Comparison of ENCODE assay signal across 15 cellular contexts in genomic region chr17:64786337-64786736, GRCh38.
A peak's percentile ranks its signal among the peaks of the same experiment; 100 is the strongest.
DNase-seq lines count a peak whose midpoint lies in the region; ATAC-seq and TF ChIP-seq lines count a peak whose summit lies in the region.
"Had no signal": no experiment of that assay in that cellular context is flagged by ENCODE, and none has a peak within 500 bp of the region (broad histone marks: within the 10 kb centered on the region; RNA-seq: fewer than 3 reads in every experiment).

No MANE protein-coding gene starts in this region.

- H3K27me3 ChIP-seq in RWPE2 (ENCODE audit: insufficient read depth, poor library complexity, severe bottlenecking): no peaks in the 10 kb centered on the region
- peaks cover 16% of the 10 kb centered on the region for H3K27me3 ChIP-seq in GM23338 (ENCODE audit: insufficient read depth)
- H3K27me3 ChIP-seq: upper lobe of right lung had no signal

- H3K9me3 Mint-ChIP-seq in GM23338: no peaks in the 10 kb centered on the region
- H3K9me3 Mint-ChIP-seq: memory B cell; stimulated activated naive CD8-positive, alpha-beta T cell treated with anti-CD3 and anti-CD28 coated beads, Interleukin-15, Interleukin-2, amounts not matched to agents 100 ng/mL and 50 ng/mL, for 24 hours had no signal

- H3F3A ChIP-seq in GM23338 (replicated peaks; ENCODE audit: low read depth): no peaks in the 10 kb centered on the region

- no peak overlapping the region for H3K4me3 Mint-ChIP-seq in GM23338
- H3K4me3 Mint-ChIP-seq: memory B cell; stimulated activated naive CD8-positive, alpha-beta T cell treated with anti-CD3 and anti-CD28 coated beads, Interleukin-15, Interleukin-2, amounts not matched to agents 100 ng/mL and 50 ng/mL, for 24 hours had no signal

- peaks cover 15% of the 10 kb centered on the region for H3K27me3 Mint-ChIP-seq in GM23338 (ENCODE audit: insufficient read depth, low read depth, poor library complexity)
- H3K27me3 Mint-ChIP-seq: memory B cell; stimulated activated naive CD8-positive, alpha-beta T cell treated with anti-CD3 and anti-CD28 coated beads, Interleukin-15, Interleukin-2, amounts not matched to agents 100 ng/mL and 50 ng/mL, for 24 hours had no signal

- H4K20me1 ChIP-seq in GM23338 (replicated peaks; ENCODE audit: insufficient read depth): no peaks in the 10 kb centered on the region

- H3K27ac ChIP-seq in HEK293 (ENCODE audit: extremely low read depth, low read depth, low read length): no peak overlapping the region
- H3K27ac ChIP-seq in RWPE2 (ENCODE audit: poor library complexity, severe bottlenecking): peak overlapping the region; percentile 19
- H3K27ac ChIP-seq in skin epidermis: peak overlapping the region in 12 of 21 experiments; percentile 6 to 63 (median 42)
- H3K27ac ChIP-seq in GM23338 (ENCODE audit: low read depth): no peak overlapping the region
- H3K27ac ChIP-seq: PC-9, SK-N-MC, upper lobe of right lung had no signal

- H3K4me3 ChIP-seq in HEK293 (ENCODE audit: low read depth, low read length) (no peak overlapping the region), RWPE2 (ENCODE audit: severe bottlenecking) (no peak overlapping the region), skin epidermis (peak overlapping the region in 1 of 7 experiments; percentile 2), GM23338 (no peak overlapping the region)
- H3K4me3 ChIP-seq: PC-9, SK-N-MC, upper lobe of right lung had no signal

- no peaks in the 10 kb centered on the region for H3K9me3 ChIP-seq in HEK293 (ENCODE audit: control insufficient read depth, insufficient read depth, low read depth, low read length)
- H3K9me3 ChIP-seq in RWPE2 (ENCODE audit: severe bottlenecking): no peaks in the 10 kb centered on the region
- H3K9me3 ChIP-seq: upper lobe of right lung had no signal

- no peaks in the 10 kb centered on the region for H3K79me2 ChIP-seq in GM23338 (replicated peaks; ENCODE audit: insufficient read depth)

- H2AFZ ChIP-seq in GM23338: no peak overlapping the region
- H2AFZ ChIP-seq: PC-9 had no signal

- no peaks in the 10 kb centered on the region for H3K36me3 Mint-ChIP-seq in GM23338 (ENCODE audit: low read depth)

- ATAC-seq in RWPE2 (ENCODE audit: low read depth) (peak; percentile 61), GM23338 (no peak), HG03520 (IDR thresholded peaks at IDR 0.05; ENCODE audit: unreplicated experiment) (no peak), GM21515 (IDR thresholded peaks at IDR 0.05; ENCODE audit: unreplicated experiment) (no peak)
- ATAC-seq: upper lobe of right lung had no signal

- CTCF ChIA-PET in HEK293 (lab: Yijun Ruan, JAX): interaction anchor here (1.3 kb wide), 1 partner anchor 12 kb away, joined by 3 read pairs; no protein-coding TSS in a partner anchor

- no peaks in the 10 kb centered on the region for H3K4me1 ChIP-seq in HEK293 (ENCODE audit: control insufficient read depth, insufficient read depth, low read length)
- H3K4me1 ChIP-seq in RWPE2 (ENCODE audit: insufficient read depth, poor library complexity, severe bottlenecking): peaks cover 13% of the 10 kb centered on the region
- 0 out of 2 replicates have a peak, but pooled peaks cover 3% of the 10 kb centered on the region for H3K4me1 ChIP-seq in GM23338 (ENCODE audit: insufficient read depth)

- H3K36me3 ChIP-seq in HEK293 (ENCODE audit: control insufficient read depth in 2 of 2, insufficient read depth in 1 of 2, low read length in 2 of 2) (peaks cover 0 to 26% of the 10 kb centered on the region in 2 experiments; a peak in 2 of 3 replicates), RWPE2 (ENCODE audit: low read depth) (peaks cover 7% of the 10 kb centered on the region; the same call in 1 of the 2 replicates), GM23338 (ENCODE audit: insufficient read depth) (no peaks in the 10 kb centered on the region)

- no peak overlapping the region for H3K27ac Mint-ChIP-seq in GM23338
- H3K27ac Mint-ChIP-seq: memory B cell; stimulated activated naive CD8-positive, alpha-beta T cell treated with anti-CD3 and anti-CD28 coated beads, Interleukin-15, Interleukin-2, amounts not matched to agents 100 ng/mL and 50 ng/mL, for 24 hours had no signal

- no peak for TF ChIP-seq CTCF in HEK293 (tag by site-specific recombination; IDR thresholded peaks at IDR 0.05)
- no peak for TF ChIP-seq CTCF in RWPE2 (IDR thresholded peaks at IDR 0.05; ENCODE audit: poor library complexity, severe bottlenecking)
- TF ChIP-seq CTCF in GM23338 (conservative IDR thresholded peaks at IDR 0.05; ENCODE audit: low read depth in 2 of 2): no peak

- H3K4me2 ChIP-seq in GM23338: no peak overlapping the region
- H3K4me2 ChIP-seq: PC-9 had no signal

- H3K9me2 ChIP-seq in GM23338 (ENCODE audit: insufficient read depth): no peaks in the 10 kb centered on the region

- DNase-seq in RWPE2 (ENCODE audit: low spot score) (no peak), islet precursor cell (peak; percentile 75), GM23338 (ENCODE audit: low spot score) (no peak)
- DNase-seq: NCI-H1436 treated with DMSO at 0.1 percent for 48 hours, NCI-H774, T-helper 9 cell, upper lobe of right lung had no signal

- peaks cover 17% of the 10 kb centered on the region for H3K4me1 Mint-ChIP-seq in GM23338

- POLR2A ChIA-PET in HEK293 (lab: Yijun Ruan, JAX): no interaction called here

TF ChIP-seq in HEK293, 187 proteins besides CTCF, POLR2A, EP300 and RAD21:
- no peak for TF ChIP-seq KLF16 (tag by site-specific recombination; IDR thresholded peaks at IDR 0.05)
- peak; percentile 53 for TF ChIP-seq KLF1 (tag by site-specific recombination; IDR thresholded peaks at IDR 0.05)

TF ChIP-seq in GM23338, 12 proteins besides CTCF, POLR2A, EP300 and RAD21 (continues in another document):
- no peak for TF ChIP-seq EZH2 (IDR thresholded peaks at IDR 0.05; ENCODE audit: low read depth, unreplicated experiment)
- TF ChIP-seq ZNF114 (CRISPR knock-in tag; IDR thresholded peaks at IDR 0.05): no peak
- no peak for TF ChIP-seq STAT1 (IDR thresholded peaks at IDR 0.05; ENCODE audit: unreplicated experiment)
- TF ChIP-seq, protein P1, sequence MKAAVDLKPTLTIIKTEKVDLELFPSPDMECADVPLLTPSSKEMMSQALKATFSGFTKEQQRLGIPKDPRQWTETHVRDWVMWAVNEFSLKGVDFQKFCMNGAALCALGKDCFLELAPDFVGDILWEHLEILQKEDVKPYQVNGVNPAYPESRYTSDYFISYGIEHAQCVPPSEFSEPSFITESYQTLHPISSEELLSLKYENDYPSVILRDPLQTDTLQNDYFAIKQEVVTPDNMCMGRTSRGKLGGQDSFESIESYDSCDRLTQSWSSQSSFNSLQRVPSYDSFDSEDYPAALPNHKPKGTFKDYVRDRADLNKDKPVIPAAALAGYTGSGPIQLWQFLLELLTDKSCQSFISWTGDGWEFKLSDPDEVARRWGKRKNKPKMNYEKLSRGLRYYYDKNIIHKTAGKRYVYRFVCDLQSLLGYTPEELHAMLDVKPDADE (IDR thresholded peaks at IDR 0.05): no peak
- TF ChIP-seq NANOG (IDR thresholded peaks at IDR 0.05; ENCODE audit: borderline replicate concordance): no peak
- TF ChIP-seq EZH2phosphoT487 (IDR thresholded peaks at IDR 0.05; ENCODE audit: unreplicated experiment): no peak
- no peak for TF ChIP-seq REST (IDR thresholded peaks at IDR 0.05; ENCODE audit: unreplicated experiment)

Comparison
In these comparisons a context has a peak if more than half of its experiments do, and no peak if none do; other contexts are left out.
1. H3K27ac ChIP-seq: peak in RWPE2 (single experiment) and skin epidermis (12 of 21); none in HEK293 (single experiment) and GM23338 (single experiment).